In genomic region chr2:200963129-200963917, GRCh38 we compare ENCODE assay signal across 8 cellular contexts. TPM values are rescaled to one million over a fixed set of nuclear protein-coding genes. Genes with fewer than 3 reads are reported as not detected.
DNase-seq lines count a peak whose midpoint lies in the region; ATAC-seq and TF ChIP-seq lines count a peak whose summit lies in the region.

TSS of gene ORC2 (minus strand) at chr2:200963660. CDS start at chr2:200958123, 5,537 bp downstream.

- peak within 1 kb of the TSS; percentile 81 for H3K4me2 ChIP-seq in SK-N-SH

- 2% methylated on average over 28 of the region's 61 CpGs for WGBS in SK-N-SH (ENCODE audit: low lambda C conversion rate)
- 0% methylated on average over 23 of the region's 61 CpGs for WGBS in suprapubic skin

- peak within 1 kb of the TSS; percentile 82 to 88 for H3K4me3 ChIP-seq in SK-N-SH (ENCODE audit: low read depth in 2 of 2, low read length in 1 of 2)
- peak within 1 kb of the TSS; percentile 85 for H3K4me3 ChIP-seq in suprapubic skin

- H3K79me2 ChIP-seq in SK-N-SH (ENCODE audit: insufficient read depth), result peaks cover 76% of the 10 kb centered on the region

- H3K27ac ChIP-seq in SK-N-SH (ENCODE audit: low read depth in 2 of 2, low read length in 1 of 2), result peak within 1 kb of the TSS; percentile 75 to 82
- peak within 1 kb of the TSS; percentile 84 for H3K27ac ChIP-seq in suprapubic skin

- peak within 1 kb of the TSS; percentile 81 for H3K9ac ChIP-seq in SK-N-SH

- H3F3A ChIP-seq in SK-N-SH (replicated peaks; ENCODE audit: insufficient read depth), result peaks cover 17% of the 10 kb centered on the region

- no peak for TF ChIP-seq EP300 in SK-N-SH (IDR thresholded peaks at IDR 0.05; ENCODE audit: borderline replicate concordance in 1 of 2, low read depth in 1 of 2, low read length in 1 of 2)
- TF ChIP-seq EP300 in suprapubic skin (IDR thresholded peaks at IDR 0.05), result no peak

- TF ChIP-seq CTCF in GM10266 (IDR thresholded peaks at IDR 0.05; ENCODE audit: control insufficient read depth, insufficient read depth, low read depth, missing control alignments) (peak; percentile 75), SK-N-SH (IDR thresholded peaks at IDR 0.05) (peak; percentile 72), suprapubic skin (IDR thresholded peaks at IDR 0.05) (peak; percentile 55 to 73)

- POLR2A ChIA-PET in SK-N-SH (lab: Yijun Ruan, JAX), result interaction anchor here (0.6 to 1.9 kb wide), 2 partner anchors 106 to 1414 kb away, joined by 3 to 8 read pairs; no protein-coding TSS in a partner anchor

- CTCF ChIA-PET in SK-N-SH (lab: Yijun Ruan, JAX), result interaction anchor here (0.7 to 6.2 kb wide), 27 partner anchors 9 to 428 kb away, joined by 3 to 57 read pairs (median 4); partner anchors contain the start of genes HYCC2, NDUFB3, NIF3L1 and PPIL3

- H3K4me1 ChIP-seq in SK-N-SH (ENCODE audit: control insufficient read depth in 1 of 2, insufficient read depth in 2 of 2, low read depth in 1 of 2, low read length in 1 of 2) (peaks cover 11 to 12% of the 10 kb centered on the region in 2 experiments; a peak in 3 of 4 replicates), suprapubic skin (peaks cover 42% of the 10 kb centered on the region)

- peak within 1 kb of the TSS; percentile 96 for H2AFZ ChIP-seq in SK-N-SH (ENCODE audit: low read depth)

- H3K27me3 ChIP-seq in SK-N-SH (ENCODE audit: insufficient read depth) (no peaks in the 10 kb centered on the region), suprapubic skin (no peaks in the 10 kb centered on the region)

- peak; percentile 92 for DNase-seq in GM10266 (ENCODE audit: extremely low spot score)
- DNase-seq in NCI-H1048 (lab: John Stamatoyannopoulos, UW), result peak; percentile 88
- peak; percentile 96 for DNase-seq in SK-N-SH
- DNase-seq in activated naive CD4-positive, alpha-beta T cell treated with anti-CD3 and anti-CD28 coated beads, Interleukin-2, amount 50 U/mL, for 16 hours, result peak; percentile 92
- peak; percentile 92 for DNase-seq in globus pallidus (ENCODE audit: low spot score)
- DNase-seq in nucleus accumbens (lab: John Stamatoyannopoulos, UW), result peak; percentile 47 to 95 (median 88)
- peak; percentile 95 to 96 for DNase-seq in suprapubic skin (ENCODE audit: low spot score in 2 of 2)

- TF ChIP-seq POLR2A in suprapubic skin (IDR thresholded peaks at IDR 0.05), result no peak

- peak; percentile 45 for TF ChIP-seq RAD21 in SK-N-SH (IDR thresholded peaks at IDR 0.05; ENCODE audit: low read length)

- no peaks in the 10 kb centered on the region for H3K9me3 ChIP-seq in SK-N-SH
- no peaks in the 10 kb centered on the region for H3K9me3 ChIP-seq in suprapubic skin

- peaks cover 3 to 4% of the 10 kb centered on the region in 2 experiments for H3K36me3 ChIP-seq in SK-N-SH (replicated peaks in 1 of 2; ENCODE audit: control insufficient read depth in 1 of 2, insufficient read depth in 2 of 2, low read length in 1 of 2)
- H3K36me3 ChIP-seq in suprapubic skin, result no peaks in the 10 kb centered on the region

- ATAC-seq in HG02588 (IDR thresholded peaks at IDR 0.05; ENCODE audit: unreplicated experiment), result peak; percentile 87

- no peaks in the 10 kb centered on the region for H4K20me1 ChIP-seq in SK-N-SH (ENCODE audit: insufficient read depth)

- H3K9me2 ChIP-seq in SK-N-SH, result no peaks in the 10 kb centered on the region

TF ChIP-seq in SK-N-SH, 30 proteins besides CTCF, POLR2A, EP300 and RAD21 (continues in another document):
- peak; percentile 65 for TF ChIP-seq TAF1 (IDR thresholded peaks at IDR 0.05; ENCODE audit: borderline replicate concordance, low read depth, low read length)
- no peak; the same call in 1 of the 2 replicates for TF ChIP-seq NRF1 (IDR thresholded peaks at IDR 0.05; ENCODE audit: low read depth, low read length)
- peak; percentile 82 for TF ChIP-seq IRF3 (IDR thresholded peaks at IDR 0.05; ENCODE audit: low read depth, low read length)
- TF ChIP-seq, protein P1, sequence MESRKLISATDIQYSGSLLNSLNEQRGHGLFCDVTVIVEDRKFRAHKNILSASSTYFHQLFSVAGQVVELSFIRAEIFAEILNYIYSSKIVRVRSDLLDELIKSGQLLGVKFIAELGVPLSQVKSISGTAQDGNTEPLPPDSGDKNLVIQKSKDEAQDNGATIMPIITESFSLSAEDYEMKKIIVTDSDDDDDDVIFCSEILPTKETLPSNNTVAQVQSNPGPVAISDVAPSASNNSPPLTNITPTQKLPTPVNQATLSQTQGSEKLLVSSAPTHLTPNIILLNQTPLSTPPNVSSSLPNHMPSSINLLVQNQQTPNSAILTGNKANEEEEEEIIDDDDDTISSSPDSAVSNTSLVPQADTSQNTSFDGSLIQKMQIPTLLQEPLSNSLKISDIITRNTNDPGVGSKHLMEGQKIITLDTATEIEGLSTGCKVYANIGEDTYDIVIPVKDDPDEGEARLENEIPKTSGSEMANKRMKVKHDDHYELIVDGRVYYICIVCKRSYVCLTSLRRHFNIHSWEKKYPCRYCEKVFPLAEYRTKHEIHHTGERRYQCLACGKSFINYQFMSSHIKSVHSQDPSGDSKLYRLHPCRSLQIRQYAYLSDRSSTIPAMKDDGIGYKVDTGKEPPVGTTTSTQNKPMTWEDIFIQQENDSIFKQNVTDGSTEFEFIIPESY (IDR thresholded peaks at IDR 0.05; ENCODE audit: borderline replicate concordance, low read depth), result no peak
- no peak for TF ChIP-seq JUND (IDR thresholded peaks at IDR 0.05)
- TF ChIP-seq FOSL2 (IDR thresholded peaks at IDR 0.05; ENCODE audit: borderline replicate concordance, low read depth), result no peak
- no peak for TF ChIP-seq USF2 (IDR thresholded peaks at IDR 0.05; ENCODE audit: borderline replicate concordance, low read depth, low read length)
- TF ChIP-seq PBX3 (IDR thresholded peaks at IDR 0.05), result peak; percentile 100
- TF ChIP-seq RCOR1 (IDR thresholded peaks at IDR 0.05; ENCODE audit: low read length), result no peak
- TF ChIP-seq TCF12 (IDR thresholded peaks at IDR 0.05), result no peak
- no peak for TF ChIP-seq MEF2A (IDR thresholded peaks at IDR 0.05; ENCODE audit: borderline replicate concordance, low read depth)
- no peak for TF ChIP-seq YY1 (IDR thresholded peaks at IDR 0.05; ENCODE audit: low read depth)
- TF ChIP-seq NFIC (IDR thresholded peaks at IDR 0.05; ENCODE audit: borderline replicate concordance), result peak; percentile 37; the same call in 1 of the 2 replicates
- no peak for TF ChIP-seq GATA2 (CRISPR knock-in tag; IDR thresholded peaks at IDR 0.05)
- TF ChIP-seq ELF1 (IDR thresholded peaks at IDR 0.05), result peak; percentile 67
- TF ChIP-seq SIN3A (IDR thresholded peaks at IDR 0.05; ENCODE audit: borderline replicate concordance, low read depth, low read length), result peak; percentile 73; the same call in 1 of the 2 replicates
- TF ChIP-seq FOXM1 (IDR thresholded peaks at IDR 0.05; ENCODE audit: low read depth), result no peak
- TF ChIP-seq RFX5 (IDR thresholded peaks at IDR 0.05; ENCODE audit: low read length), result no peak
- no peak for TF ChIP-seq EZH2phosphoT487 (IDR thresholded peaks at IDR 0.05; ENCODE audit: borderline replicate concordance, low read depth)
- peak; percentile 48 for TF ChIP-seq MXI1 (IDR thresholded peaks at IDR 0.05; ENCODE audit: low read depth, low read length)
- peak; percentile 97 for TF ChIP-seq CHD2 (IDR thresholded peaks at IDR 0.05; ENCODE audit: low read length, partially characterized antibody)
- TF ChIP-seq RXRA (IDR thresholded peaks at IDR 0.05; ENCODE audit: borderline replicate concordance, low read depth), result no peak
- TF ChIP-seq FOXJ3 (CRISPR knock-in tag; IDR thresholded peaks at IDR 0.05), result no peak
- TF ChIP-seq GABPA (IDR thresholded peaks at IDR 0.05; ENCODE audit: low read depth), result peak; percentile 87
- TF ChIP-seq USF1 (IDR thresholded peaks at IDR 0.05; ENCODE audit: borderline replicate concordance, low read depth), result no peak

RNA-seq across cellular contexts. Expression of gene ORC2, which starts in this region (rescaled TPM):
- 3.4 and 3.9 TPM in 2 replicates for polyA plus RNA-seq in SK-N-SH (2012; rRNA removed)
- polyA plus RNA-seq in SK-N-SH (2012; cell fraction: cytosol; rRNA removed), result 5.3 and 5.7 TPM in 2 replicates
- 5.7 and 12.3 TPM in 2 replicates for polyA plus RNA-seq in SK-N-SH (2012; cell fraction: nucleus; rRNA removed)
- 10 to 100 TPM; 13.3 to 39.7 (median 17.3) TPM for total RNA-seq in suprapubic skin

Comparison
In these comparisons a context has a peak if more than half of its experiments do, and no peak if none do; other contexts are left out.
1. Peak in every context shown above with its lines: DNase-seq, ATAC-seq, H3K4me3 ChIP-seq and H3K27ac ChIP-seq.